1 cellular context compared by ENCODE assay signal in genomic region chr3:184177331-184177731, GRCh38.
TF ChIP-seq lines count a peak whose summit lies in the region.

No MANE protein-coding gene starts in this region.

TF ChIP-seq in H1, 55 proteins besides CTCF, POLR2A, EP300 and RAD21:
- TF ChIP-seq MAFK (IDR thresholded peaks at IDR 0.05; ENCODE audit: low read depth, low read length): peak; percentile 54; the same call in 1 of the 2 replicates
- TF ChIP-seq GTF2F1 (IDR thresholded peaks at IDR 0.05; ENCODE audit: borderline replicate concordance, low read depth, low read length): no peak
